ENCODE assay signal across 1 cellular context in the genomic region with DNA sequence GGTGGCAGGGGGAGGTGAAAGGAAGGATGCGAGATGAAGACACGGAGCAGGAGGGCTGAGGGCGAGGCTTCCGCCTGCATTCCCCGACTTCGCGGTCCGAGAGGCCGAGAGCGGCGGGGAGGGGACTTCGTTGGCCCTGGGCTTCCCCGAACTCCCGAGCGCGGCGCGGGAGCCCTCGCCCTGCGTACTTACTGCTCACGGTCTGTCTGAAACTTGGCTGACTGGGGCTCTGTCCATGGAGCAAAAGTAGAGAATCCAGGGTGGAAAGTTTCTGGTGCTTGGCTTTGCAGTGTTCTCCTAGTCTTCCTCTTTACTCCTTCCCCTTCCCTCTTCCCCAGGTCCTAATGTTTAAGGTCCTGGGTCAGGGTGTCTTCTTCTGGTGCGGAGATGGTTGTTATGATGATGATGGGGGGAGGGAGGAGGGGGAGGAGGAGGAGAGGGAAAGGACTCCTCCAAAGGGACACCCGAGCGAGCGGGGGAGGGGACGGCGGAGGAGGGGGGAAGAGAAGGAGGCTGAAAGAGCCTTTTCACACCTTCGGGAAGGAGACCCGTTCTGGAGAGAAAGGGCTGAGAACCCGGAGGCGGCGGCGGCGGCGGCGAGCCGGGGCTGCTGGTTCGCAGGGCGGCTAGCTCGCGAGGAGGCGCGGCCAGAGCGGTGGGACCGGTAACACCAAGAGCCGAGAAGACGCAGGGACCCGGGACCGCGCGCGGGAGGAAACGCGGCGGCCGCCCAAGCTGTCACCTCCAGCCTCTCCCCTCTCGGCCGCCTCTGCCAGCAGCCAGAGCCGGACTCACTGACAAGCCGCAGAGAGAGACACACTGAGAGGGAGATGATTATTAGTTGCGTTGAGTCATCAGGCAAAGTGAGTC.
A peak's percentile ranks its signal among the peaks of the same experiment; 100 is the strongest.
TF ChIP-seq lines count a peak whose summit lies in the region.

A gene (minus strand): TSS at position 793 of the 870 bp plus-strand sequence. CDS start 1,902 bp downstream, outside the sequence.

TF ChIP-seq in GM23338, 12 proteins besides CTCF, POLR2A, EP300 and RAD21:
- TF ChIP-seq, protein P1, sequence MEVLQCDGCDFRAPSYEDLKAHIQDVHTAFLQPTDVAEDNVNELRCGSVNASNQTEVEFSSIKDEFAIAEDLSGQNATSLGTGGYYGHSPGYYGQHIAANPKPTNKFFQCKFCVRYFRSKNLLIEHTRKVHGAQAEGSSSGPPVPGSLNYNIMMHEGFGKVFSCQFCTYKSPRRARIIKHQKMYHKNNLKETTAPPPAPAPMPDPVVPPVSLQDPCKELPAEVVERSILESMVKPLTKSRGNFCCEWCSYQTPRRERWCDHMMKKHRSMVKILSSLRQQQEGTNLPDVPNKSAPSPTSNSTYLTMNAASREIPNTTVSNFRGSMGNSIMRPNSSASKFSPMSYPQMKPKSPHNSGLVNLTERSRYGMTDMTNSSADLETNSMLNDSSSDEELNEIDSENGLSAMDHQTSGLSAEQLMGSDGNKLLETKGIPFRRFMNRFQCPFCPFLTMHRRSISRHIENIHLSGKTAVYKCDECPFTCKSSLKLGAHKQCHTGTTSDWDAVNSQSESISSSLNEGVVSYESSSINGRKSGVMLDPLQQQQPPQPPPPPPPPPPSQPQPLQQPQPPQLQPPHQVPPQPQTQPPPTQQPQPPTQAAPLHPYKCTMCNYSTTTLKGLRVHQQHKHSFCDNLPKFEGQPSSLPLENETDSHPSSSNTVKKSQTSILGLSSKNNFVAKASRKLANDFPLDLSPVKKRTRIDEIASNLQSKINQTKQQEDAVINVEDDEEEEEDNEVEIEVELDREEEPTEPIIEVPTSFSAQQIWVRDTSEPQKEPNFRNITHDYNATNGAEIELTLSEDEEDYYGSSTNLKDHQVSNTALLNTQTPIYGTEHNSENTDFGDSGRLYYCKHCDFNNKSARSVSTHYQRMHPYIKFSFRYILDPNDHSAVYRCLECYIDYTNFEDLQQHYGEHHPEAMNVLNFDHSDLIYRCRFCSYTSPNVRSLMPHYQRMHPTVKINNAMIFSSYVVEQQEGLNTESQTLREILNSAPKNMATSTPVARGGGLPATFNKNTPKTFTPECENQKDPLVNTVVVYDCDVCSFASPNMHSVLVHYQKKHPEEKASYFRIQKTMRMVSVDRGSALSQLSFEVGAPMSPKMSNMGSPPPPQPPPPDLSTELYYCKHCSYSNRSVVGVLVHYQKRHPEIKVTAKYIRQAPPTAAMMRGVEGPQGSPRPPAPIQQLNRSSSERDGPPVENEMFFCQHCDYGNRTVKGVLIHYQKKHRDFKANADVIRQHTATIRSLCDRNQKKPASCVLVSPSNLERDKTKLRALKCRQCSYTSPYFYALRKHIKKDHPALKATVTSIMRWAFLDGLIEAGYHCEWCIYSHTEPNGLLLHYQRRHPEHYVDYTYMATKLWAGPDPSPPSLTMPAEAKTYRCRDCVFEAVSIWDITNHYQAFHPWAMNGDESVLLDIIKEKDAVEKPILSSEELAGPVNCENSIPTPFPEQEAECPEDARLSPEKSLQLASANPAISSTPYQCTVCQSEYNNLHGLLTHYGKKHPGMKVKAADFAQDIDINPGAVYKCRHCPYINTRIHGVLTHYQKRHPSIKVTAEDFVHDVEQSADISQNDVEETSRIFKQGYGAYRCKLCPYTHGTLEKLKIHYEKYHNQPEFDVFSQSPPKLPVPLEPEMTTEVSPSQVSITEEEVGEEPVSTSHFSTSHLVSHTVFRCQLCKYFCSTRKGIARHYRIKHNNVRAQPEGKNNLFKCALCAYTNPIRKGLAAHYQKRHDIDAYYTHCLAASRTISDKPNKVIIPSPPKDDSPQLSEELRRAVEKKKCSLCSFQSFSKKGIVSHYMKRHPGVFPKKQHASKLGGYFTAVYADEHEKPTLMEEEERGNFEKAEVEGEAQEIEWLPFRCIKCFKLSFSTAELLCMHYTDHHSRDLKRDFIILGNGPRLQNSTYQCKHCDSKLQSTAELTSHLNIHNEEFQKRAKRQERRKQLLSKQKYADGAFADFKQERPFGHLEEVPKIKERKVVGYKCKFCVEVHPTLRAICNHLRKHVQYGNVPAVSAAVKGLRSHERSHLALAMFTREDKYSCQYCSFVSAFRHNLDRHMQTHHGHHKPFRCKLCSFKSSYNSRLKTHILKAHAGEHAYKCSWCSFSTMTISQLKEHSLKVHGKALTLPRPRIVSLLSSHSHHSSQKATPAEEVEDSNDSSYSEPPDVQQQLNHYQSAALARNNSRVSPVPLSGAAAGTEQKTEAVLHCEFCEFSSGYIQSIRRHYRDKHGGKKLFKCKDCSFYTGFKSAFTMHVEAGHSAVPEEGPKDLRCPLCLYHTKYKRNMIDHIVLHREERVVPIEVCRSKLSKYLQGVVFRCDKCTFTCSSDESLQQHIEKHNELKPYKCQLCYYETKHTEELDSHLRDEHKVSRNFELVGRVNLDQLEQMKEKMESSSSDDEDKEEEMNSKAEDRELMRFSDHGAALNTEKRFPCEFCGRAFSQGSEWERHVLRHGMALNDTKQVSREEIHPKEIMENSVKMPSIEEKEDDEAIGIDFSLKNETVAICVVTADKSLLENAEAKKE (CRISPR knock-in tag; IDR thresholded peaks at IDR 0.05), result no peak
- TF ChIP-seq EZH2 (IDR thresholded peaks at IDR 0.05; ENCODE audit: low read depth, unreplicated experiment), result peak; percentile 57
